ENCODE assay signal across 26 cellular contexts in genomic region chr13:98730441-98730840, GRCh38. TPM values are rescaled to one million over a fixed set of nuclear protein-coding genes. Genes with fewer than 3 reads are reported as not detected.
DNase-seq lines count a peak whose midpoint lies in the region; ATAC-seq and TF ChIP-seq lines count a peak whose summit lies in the region.
"Had no signal": no experiment of that assay in that cellular context is flagged by ENCODE, and none has a peak within 500 bp of the region (broad histone marks: within the 10 kb centered on the region; RNA-seq: fewer than 3 reads in every experiment).

No MANE protein-coding gene starts in this region.

- H2BK15ac ChIP-seq in neuronal stem cell (ENCODE audit: low read length): no peak overlapping the region

- H3K18ac ChIP-seq in neuronal stem cell (ENCODE audit: low read length): peak overlapping the region; percentile 69

- H3K36me3 ChIP-seq in H7 (replicated peaks; ENCODE audit: control insufficient read depth, insufficient read depth, low read length): no peaks in the 10 kb centered on the region
- no peaks in the 10 kb centered on the region for H3K36me3 ChIP-seq in neuronal stem cell (replicated peaks in 1 of 2; ENCODE audit: control insufficient read depth in 2 of 2, insufficient read depth in 2 of 2, low read length in 2 of 2)
- H3K36me3 ChIP-seq: BE2C; BLaER1 treated with 17β-estradiol and CSF1 and Interleukin-3, amounts not matched to agents 10 nM and 100 nM had no signal

- peaks cover 18% of the 10 kb centered on the region for H3K27me3 Mint-ChIP-seq in CD4-positive, alpha-beta T cell
- H3K27me3 Mint-ChIP-seq in type B pancreatic cell: no peaks in the 10 kb centered on the region

- no peak overlapping the region for H3K4me3 Mint-ChIP-seq in stimulated activated effector memory CD8-positive, alpha-beta T cell treated with anti-CD3 and anti-CD28 coated beads, Interleukin-12 subunit alpha, Interleukin-12 subunit beta, amount 100 ng/mL, for 72 hours
- no peak overlapping the region for H3K4me3 Mint-ChIP-seq in CD4-positive, alpha-beta T cell
- H3K4me3 Mint-ChIP-seq in type B pancreatic cell: no peak overlapping the region
- H3K4me3 Mint-ChIP-seq: CD4-positive, alpha-beta memory T cell; CD8-positive, alpha-beta memory T cell had no signal

- H2BK5ac ChIP-seq in neuronal stem cell (ENCODE audit: low read length): no peak overlapping the region

- TF ChIP-seq CTCF in CD4-positive, alpha-beta T cell (IDR thresholded peaks at IDR 0.05): no peak
- TF ChIP-seq CTCF in type B pancreatic cell (conservative IDR thresholded peaks at IDR 0.05): no peak

- H3K27me3 ChIP-seq in H7 (ENCODE audit: control insufficient read depth, insufficient read depth, low read length) (no peaks in the 10 kb centered on the region), neuronal stem cell (ENCODE audit: control insufficient read depth in 3 of 3, insufficient read depth in 3 of 3, low read depth in 1 of 3, low read length in 3 of 3) (peaks cover 0 to under 1% (median 0%) of the 10 kb centered on the region in 3 experiments)
- H3K27me3 ChIP-seq in CD4-positive, alpha-beta T cell (ENCODE audit: control insufficient read depth, insufficient read depth, low read length): no peaks in the 10 kb centered on the region
- H3K27me3 ChIP-seq: BE2C; BLaER1 treated with 17β-estradiol and CSF1 and Interleukin-3, amounts not matched to agents 10 nM and 100 nM had no signal

- peak; percentile 33 for DNase-seq in H7
- DNase-seq in neuronal stem cell (ENCODE audit: low spot score): no peak
- no peak for DNase-seq in stimulated activated effector memory CD8-positive, alpha-beta T cell treated with anti-CD3 and anti-CD28 coated beads, Interleukin-12 subunit alpha, Interleukin-12 subunit beta, amount 100 ng/mL, for 72 hours (ENCODE audit: low spot score in 2 of 2)
- DNase-seq in CD4-positive, alpha-beta T cell: no peak
- no peak for DNase-seq in type B pancreatic cell (ENCODE audit: extremely low spot score, unreplicated experiment)
- DNase-seq: 8988T; ACHN; BE2C; CD4-positive, alpha-beta memory T cell; CD8-positive, alpha-beta memory T cell; COR-L47; DMS 273 treated with DMSO at 0.1 percent for 48 hours; DMS153; DMS53; DMS79; DND-41; EL; GDM1 had no signal

- H3K9me3 Mint-ChIP-seq in stimulated activated effector memory CD8-positive, alpha-beta T cell treated with anti-CD3 and anti-CD28 coated beads, Interleukin-12 subunit alpha, Interleukin-12 subunit beta, amount 100 ng/mL, for 72 hours: no peaks in the 10 kb centered on the region
- H3K9me3 Mint-ChIP-seq in CD4-positive, alpha-beta T cell: no peaks in the 10 kb centered on the region
- H3K9me3 Mint-ChIP-seq in type B pancreatic cell: no peaks in the 10 kb centered on the region

- H3K9ac ChIP-seq in neuronal stem cell (ENCODE audit: low read depth, low read length, poor library complexity): no peak overlapping the region
- H3K9ac ChIP-seq: BLaER1 treated with 17β-estradiol and CSF1 and Interleukin-3, amounts not matched to agents 10 nM and 100 nM had no signal

- H2BK12ac ChIP-seq in neuronal stem cell (ENCODE audit: low read length): no peak overlapping the region

- intact Hi-C loops in CD4-positive, alpha-beta T cell (cut with DNase I, micrococcal nuclease): no loop called here

- no peak overlapping the region for H2BK120ac ChIP-seq in neuronal stem cell (ENCODE audit: low read depth, low read length)

- H3K36me3 Mint-ChIP-seq in stimulated activated effector memory CD8-positive, alpha-beta T cell treated with anti-CD3 and anti-CD28 coated beads, Interleukin-12 subunit alpha, Interleukin-12 subunit beta, amount 100 ng/mL, for 72 hours: no peaks in the 10 kb centered on the region
- no peaks in the 10 kb centered on the region for H3K36me3 Mint-ChIP-seq in CD4-positive, alpha-beta T cell (ENCODE audit: low read depth)
- no peaks in the 10 kb centered on the region for H3K36me3 Mint-ChIP-seq in type B pancreatic cell

- H3K27ac Mint-ChIP-seq in stimulated activated effector memory CD8-positive, alpha-beta T cell treated with anti-CD3 and anti-CD28 coated beads, Interleukin-12 subunit alpha, Interleukin-12 subunit beta, amount 100 ng/mL, for 72 hours: no peak overlapping the region
- H3K27ac Mint-ChIP-seq in CD4-positive, alpha-beta T cell: no peak overlapping the region
- no peak overlapping the region for H3K27ac Mint-ChIP-seq in type B pancreatic cell
- H3K27ac Mint-ChIP-seq: CD4-positive, alpha-beta memory T cell; CD8-positive, alpha-beta memory T cell had no signal

- CTCF ChIA-PET in CD4-positive, alpha-beta T cell (lab: Charles Lee): no interaction called here

- H3K4ac ChIP-seq in neuronal stem cell (ENCODE audit: low read length): no peak overlapping the region

- H3K4me2 ChIP-seq in neuronal stem cell (ENCODE audit: insufficient read depth, low read length, poor library complexity, severe bottlenecking): no peak overlapping the region

- H4K91ac ChIP-seq in neuronal stem cell (ENCODE audit: low read depth, low read length, poor library complexity): no peak overlapping the region

- H2AK5ac ChIP-seq in neuronal stem cell (ENCODE audit: low read depth, low read length): no peak overlapping the region

- no peaks in the 10 kb centered on the region for H3K4me1 ChIP-seq in neuronal stem cell (ENCODE audit: control insufficient read depth in 2 of 2, insufficient read depth in 1 of 2, low read depth in 1 of 2, low read length in 2 of 2)
- H3K4me1 ChIP-seq: BE2C had no signal

- H3K4me3 ChIP-seq in H7 (ENCODE audit: insufficient read depth, low read depth, low read length): no peak overlapping the region
- no peak overlapping the region for H3K4me3 ChIP-seq in neuronal stem cell (ENCODE audit: low read length in 2 of 2)
- H3K4me3 ChIP-seq: GM12878 had no signal

- ATAC-seq in stimulated activated effector memory CD8-positive, alpha-beta T cell treated with anti-CD3 and anti-CD28 coated beads, Interleukin-12 subunit alpha, Interleukin-12 subunit beta, amount 100 ng/mL, for 72 hours: peak; percentile 47
- ATAC-seq in GM21786 (IDR thresholded peaks at IDR 0.05; ENCODE audit: unreplicated experiment): no peak
- no peak for ATAC-seq in CD4-positive, alpha-beta T cell (ENCODE audit: poor library complexity)
- ATAC-seq: GM12878 had no signal

- H4K8ac ChIP-seq in neuronal stem cell (ENCODE audit: low read depth, low read length): no peak overlapping the region

- H3K23ac ChIP-seq in neuronal stem cell (ENCODE audit: low read depth, low read length, poor library complexity): peak overlapping the region; percentile 53

- no peak overlapping the region for H2AFZ ChIP-seq in neuronal stem cell (ENCODE audit: low read length)

- H3K27ac ChIP-seq in neuronal stem cell (replicated peaks; ENCODE audit: low read length): no peak overlapping the region
- no peak overlapping the region for H3K27ac ChIP-seq in CD4-positive, alpha-beta T cell (ENCODE audit: low read depth, low read length)
- H3K27ac ChIP-seq: BLaER1 treated with 17β-estradiol and CSF1 and Interleukin-3, amounts not matched to agents 10 nM and 100 nM; C4-2B had no signal

- H3K9me3 ChIP-seq in neuronal stem cell (replicated peaks in 1 of 2; ENCODE audit: control insufficient read depth in 2 of 2, insufficient read depth in 1 of 2, low read depth in 1 of 2, low read length in 2 of 2): peaks cover 0 to 2% of the 10 kb centered on the region in 2 donors
- H3K9me3 ChIP-seq in CD4-positive, alpha-beta T cell (ENCODE audit: control insufficient read depth, low read length): no peaks in the 10 kb centered on the region
- H3K9me3 ChIP-seq: BE2C had no signal

- WGBS in neuronal stem cell (ENCODE audit: extremely low coverage in 2 of 2, insufficient read length in 2 of 2, insufficient replicate concordance in 1 of 2), 2 donors: no CpG with 5 or more reads among the region's 23 CpGs

- H3K79me1 ChIP-seq in neuronal stem cell (ENCODE audit: low read depth, low read length): no peaks in the 10 kb centered on the region

- peaks cover 5% of the 10 kb centered on the region for H3K4me1 Mint-ChIP-seq in stimulated activated effector memory CD8-positive, alpha-beta T cell treated with anti-CD3 and anti-CD28 coated beads, Interleukin-12 subunit alpha, Interleukin-12 subunit beta, amount 100 ng/mL, for 72 hours
- H3K4me1 Mint-ChIP-seq in CD4-positive, alpha-beta T cell (ENCODE audit: low read depth): no peaks in the 10 kb centered on the region
- H3K4me1 Mint-ChIP-seq in type B pancreatic cell (ENCODE audit: unreplicated experiment): no peaks in the 10 kb centered on the region

- no peak overlapping the region for H3K14ac ChIP-seq in neuronal stem cell (ENCODE audit: low read length)

- POLR2A ChIA-PET in CD4-positive, alpha-beta T cell (lab: Charles Lee): no interaction called here

RNA-seq across cellular contexts. Expression of gene SLC15A1, which starts 22.0 kb away (rescaled TPM):
- total RNA-seq in H7 (2014; rRNA removed; shearing (Covaris generic)): 0.62 and 1.1 TPM in 2 replicates
- 0.01 TPM for polyA plus RNA-seq in neuronal stem cell (2013, experiment 1 of 2)
- polyA plus RNA-seq in neuronal stem cell (2013, experiment 2 of 2): 0.01 TPM
- total RNA-seq in CD4-positive, alpha-beta T cell: not detected
- total RNA-seq in type B pancreatic cell (ENCODE audit: low replicate concordance): 3.2 and 10.9 TPM in 2 replicates
- total RNA-seq: A673; CD4-positive, alpha-beta memory T cell; CD8-positive, alpha-beta memory T cell; Daoy; G401; GM12878 had no signal
- polyA plus RNA-seq: AG04450; CD4-positive, alpha-beta memory T cell; CD8-positive, alpha-beta memory T cell; GM12878 had no signal
